Comparison of ENCODE assay signal across 20 cellular contexts in genomic region chr3:56962922-56963321, GRCh38.
DNase-seq lines count a peak whose midpoint lies in the region; ATAC-seq and TF ChIP-seq lines count a peak whose summit lies in the region.
"Had no signal": no experiment of that assay in that cellular context is flagged by ENCODE, and none has a peak within 500 bp of the region (broad histone marks: within the 10 kb centered on the region; RNA-seq: fewer than 3 reads in every experiment).

No MANE protein-coding gene starts in this region.

- intact Hi-C loops in OCI-LY7 (cut with micrococcal nuclease; ENCODE audit: unreplicated experiment), result no loop called here
- intact Hi-C loops in activated CD4-positive, alpha-beta memory T cell treated with anti-CD3 and anti-CD28 coated beads for 36 hours (cut with micrococcal nuclease), result no loop called here

- H3K9me3 Mint-ChIP-seq in endodermal cell, result peaks cover 2% of the 10 kb centered on the region
- peaks cover 4% of the 10 kb centered on the region for H3K9me3 Mint-ChIP-seq in activated CD4-positive, alpha-beta memory T cell treated with anti-CD3 and anti-CD28 coated beads for 36 hours

- peak overlapping the region; percentile 31 for H3K4me2 ChIP-seq in Karpas-422 (ENCODE audit: low read depth, low read length, poor library complexity, severe bottlenecking)
- H3K4me2 ChIP-seq in OCI-LY7 (ENCODE audit: low read length), result peak overlapping the region; percentile 68
- H3K4me2 ChIP-seq: BLaER1 had no signal

- CTCF ChIA-PET in OCI-LY7 (lab: Charles Lee; ENCODE audit: unreplicated experiment), result no interaction called here
- CTCF ChIA-PET in activated CD4-positive, alpha-beta memory T cell treated with anti-CD3 and anti-CD28 coated beads for 36 hours (lab: Charles Lee), result interaction anchor here (1.1 to 4.0 kb wide), 2 partner anchors 25 to 163 kb away, joined by 3 to 14 read pairs; no protein-coding TSS in a partner anchor

- POLR2A ChIA-PET in OCI-LY7 (lab: Charles Lee), result interaction anchor here (0.8 to 5.6 kb wide), 9 partner anchors 11 to 280 kb away, joined by 3 to 45 read pairs (median 5); no protein-coding TSS in a partner anchor
- POLR2A ChIA-PET in activated CD4-positive, alpha-beta memory T cell treated with anti-CD3 and anti-CD28 coated beads for 36 hours (lab: Charles Lee), result no interaction called here

- H3K4me3 ChIP-seq in Karpas-422 (ENCODE audit: low read length) (no peak overlapping the region), OCI-LY7 (ENCODE audit: low read depth, low read length, poor library complexity, severe bottlenecking) (peak overlapping the region; percentile 35), endodermal cell (ENCODE audit: low read length) (no peak overlapping the region)
- H3K4me3 ChIP-seq: BLaER1, GM12878 had no signal

- no peaks in the 10 kb centered on the region for H3K27me3 Mint-ChIP-seq in endodermal cell (ENCODE audit: insufficient read depth)
- H3K27me3 Mint-ChIP-seq in activated CD4-positive, alpha-beta memory T cell treated with anti-CD3 and anti-CD28 coated beads for 36 hours, result no peaks in the 10 kb centered on the region
- H3K27me3 Mint-ChIP-seq: CD4-positive, alpha-beta memory T cell; CD4-positive, CD25-positive, alpha-beta regulatory T cell; CD8-positive, alpha-beta memory T cell had no signal

- no peaks in the 10 kb centered on the region for H3K36me3 ChIP-seq in Karpas-422 (ENCODE audit: insufficient read depth, low read length)
- no peaks in the 10 kb centered on the region for H3K36me3 ChIP-seq in OCI-LY7 (ENCODE audit: insufficient read depth, low read length)
- H3K36me3 ChIP-seq in endodermal cell (ENCODE audit: control insufficient read depth, insufficient read depth, low read length), result no peaks in the 10 kb centered on the region
- H3K36me3 ChIP-seq: BE2C, BLaER1 had no signal

- no peaks in the 10 kb centered on the region for H3K9me3 ChIP-seq in Karpas-422 (ENCODE audit: low read length)
- no peaks in the 10 kb centered on the region for H3K9me3 ChIP-seq in OCI-LY7 (ENCODE audit: low read length)
- no peaks in the 10 kb centered on the region for H3K9me3 ChIP-seq in endodermal cell (ENCODE audit: control insufficient read depth, low read length)
- H3K9me3 ChIP-seq: BE2C had no signal

- peak overlapping the region; percentile 10; the same call in 1 of the 2 replicates for H3K9ac ChIP-seq in Karpas-422 (ENCODE audit: low read length)
- H3K9ac ChIP-seq in endodermal cell (ENCODE audit: extremely low read depth, low read length, poor library complexity, severe bottlenecking), result no peak overlapping the region
- H3K9ac ChIP-seq: BLaER1 had no signal

- H2AFZ ChIP-seq in Karpas-422 (ENCODE audit: low read length) (no peak overlapping the region; the same call in 1 of the 2 replicates), OCI-LY7 (ENCODE audit: low read length) (peak overlapping the region; percentile 4; the same call in 1 of the 2 replicates)

- no peak overlapping the region for H3K27ac Mint-ChIP-seq in endodermal cell
- no peak overlapping the region for H3K27ac Mint-ChIP-seq in activated CD4-positive, alpha-beta memory T cell treated with anti-CD3 and anti-CD28 coated beads for 36 hours
- H3K27ac Mint-ChIP-seq: CD14-positive monocyte; CD4-positive, alpha-beta memory T cell; CD4-positive, CD25-positive, alpha-beta regulatory T cell; CD8-positive, alpha-beta memory T cell had no signal

- no peak overlapping the region for H3K4me3 Mint-ChIP-seq in endodermal cell
- H3K4me3 Mint-ChIP-seq in activated CD4-positive, alpha-beta memory T cell treated with anti-CD3 and anti-CD28 coated beads for 36 hours, result no peak overlapping the region
- H3K4me3 Mint-ChIP-seq: CD14-positive monocyte; CD4-positive, alpha-beta memory T cell; CD4-positive, CD25-positive, alpha-beta regulatory T cell; CD8-positive, alpha-beta memory T cell had no signal

- H3K27me3 ChIP-seq in Karpas-422 (ENCODE audit: low read length) (no peaks in the 10 kb centered on the region), endodermal cell (ENCODE audit: control insufficient read depth, insufficient read depth, low read length, poor library complexity, severe bottlenecking) (no peaks in the 10 kb centered on the region), foreskin keratinocyte (no peaks in the 10 kb centered on the region)
- H3K27me3 ChIP-seq: BE2C, BLaER1 had no signal

- H3K36me3 Mint-ChIP-seq in endodermal cell (ENCODE audit: low read depth), result peaks cover 2% of the 10 kb centered on the region
- no peaks in the 10 kb centered on the region for H3K36me3 Mint-ChIP-seq in activated CD4-positive, alpha-beta memory T cell treated with anti-CD3 and anti-CD28 coated beads for 36 hours
- H3K36me3 Mint-ChIP-seq: CD14-positive monocyte; CD4-positive, alpha-beta memory T cell; CD4-positive, CD25-positive, alpha-beta regulatory T cell had no signal

- H3K27ac ChIP-seq in Karpas-422 (ENCODE audit: low read length) (no peak overlapping the region), OCI-LY7 (ENCODE audit: low read depth, low read length, poor library complexity, severe bottlenecking) (peak overlapping the region; percentile 87), endodermal cell (ENCODE audit: low read depth, low read length) (no peak overlapping the region), foreskin keratinocyte (no peak overlapping the region)
- H3K27ac ChIP-seq: BLaER1 had no signal

- BruUV-seq in OCI-LY7 (replicated peaks; lab: Mats Ljungman, UMichigan), result no TSS peak

- no peak for DNase-seq in Karpas-422
- no peak for DNase-seq in OCI-LY7 (ENCODE audit: low spot score)
- peak; percentile 14 for DNase-seq in endodermal cell
- DNase-seq in activated CD4-positive, alpha-beta memory T cell treated with anti-CD3 and anti-CD28 coated beads for 36 hours, result no peak
- no peak for DNase-seq in foreskin keratinocyte
- DNase-seq: 8988T; ACHN; C1 segment of cervical spinal cord; CD4-positive, alpha-beta memory T cell; CD4-positive, CD25-positive, alpha-beta regulatory T cell; CD8-positive, alpha-beta memory T cell; COR-L47; DMS53; DND-41; EL; GDM1 had no signal

- H3K79me2 ChIP-seq in Karpas-422 (ENCODE audit: low read length) (no peaks in the 10 kb centered on the region), OCI-LY7 (ENCODE audit: insufficient read depth, low read depth, low read length) (peaks cover 12% of the 10 kb centered on the region; the same call in 1 of the 2 replicates)

- ATAC-seq in foreskin keratinocyte, result no peak
- ATAC-seq: GM12878 had no signal

- H4K20me1 ChIP-seq in Karpas-422 (ENCODE audit: insufficient read depth, low read depth, low read length) (no peaks in the 10 kb centered on the region), OCI-LY7 (ENCODE audit: insufficient read depth, low read length) (no peaks in the 10 kb centered on the region)
- H4K20me1 ChIP-seq: BLaER1 had no signal

- no peaks in the 10 kb centered on the region for H3K9me2 ChIP-seq in Karpas-422 (replicated peaks; ENCODE audit: insufficient read depth, low read length)
- H3K9me2 ChIP-seq in OCI-LY7 (ENCODE audit: insufficient read depth, low read length), result no peaks in the 10 kb centered on the region

- H3K4me1 ChIP-seq in Karpas-422 (ENCODE audit: low read length), result peaks cover 49% of the 10 kb centered on the region
- peaks cover 82% of the 10 kb centered on the region for H3K4me1 ChIP-seq in OCI-LY7 (ENCODE audit: insufficient read depth, low read length, poor library complexity, severe bottlenecking)
- H3K4me1 ChIP-seq in endodermal cell (ENCODE audit: control insufficient read depth, insufficient read depth, low read length), result no peaks in the 10 kb centered on the region
- no peaks in the 10 kb centered on the region for H3K4me1 ChIP-seq in foreskin keratinocyte
- H3K4me1 ChIP-seq: BE2C, BLaER1 had no signal

- H3K4me1 Mint-ChIP-seq in endodermal cell, result no peaks in the 10 kb centered on the region
- peaks cover 18% of the 10 kb centered on the region for H3K4me1 Mint-ChIP-seq in activated CD4-positive, alpha-beta memory T cell treated with anti-CD3 and anti-CD28 coated beads for 36 hours (ENCODE audit: low read depth)
- H3K4me1 Mint-ChIP-seq: CD14-positive monocyte had no signal

- TF ChIP-seq CTCF in OCI-LY7 (conservative IDR thresholded peaks at IDR 0.05; ENCODE audit: low read length), result no peak
- no peak for TF ChIP-seq CTCF in endodermal cell (conservative IDR thresholded peaks at IDR 0.05)
- TF ChIP-seq CTCF in foreskin keratinocyte (conservative IDR thresholded peaks at IDR 0.05), result no peak

- WGBS in endodermal cell (ENCODE audit: insufficient coverage in 1 of 2, insufficient read length in 1 of 2), 2 experiments, result 98 to 100% methylated on average over 2 of the region's 2 CpGs
